In the genomic region with DNA sequence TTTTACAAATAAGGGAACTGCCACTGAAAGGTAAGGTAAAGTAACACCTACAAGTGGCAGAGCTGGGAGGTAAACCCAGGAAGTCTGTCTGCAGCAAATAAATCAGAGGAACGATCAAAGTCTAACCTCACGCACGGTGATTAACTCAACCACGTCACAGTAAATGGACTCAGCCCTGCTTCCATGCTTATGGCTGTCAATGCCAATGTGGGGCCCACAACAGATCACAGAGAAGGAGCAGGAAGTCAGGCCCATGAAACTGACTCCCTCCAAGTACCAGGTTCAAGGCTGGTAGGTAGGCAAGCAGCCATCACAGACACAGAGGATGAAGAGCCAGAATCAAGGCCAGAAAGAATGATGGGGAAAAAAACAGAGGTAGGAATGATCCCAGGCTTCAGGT, we compare ENCODE assay signal across 1 cellular context.
TF ChIP-seq lines count a peak whose summit lies in the region.

No MANE protein-coding gene starts in this region.

TF ChIP-seq in HepG2, 621 proteins besides CTCF, POLR2A, EP300 and RAD21:
- peak; percentile 63 for TF ChIP-seq CREB1 (IDR thresholded peaks at IDR 0.05)
- peak; percentile 69 for TF ChIP-seq CREB1 (CRISPR knock-in tag; IDR thresholded peaks at IDR 0.05)
- no peak for TF ChIP-seq ZNF550 (CRISPR knock-in tag; IDR thresholded peaks at IDR 0.05; ENCODE audit: borderline replicate concordance)
- peak; percentile 39 for TF ChIP-seq ELF3 (CRISPR knock-in tag; IDR thresholded peaks at IDR 0.05)
- no peak for TF ChIP-seq MYPOP (CRISPR knock-in tag; IDR thresholded peaks at IDR 0.05)
- TF ChIP-seq MTERF4 (CRISPR knock-in tag; IDR thresholded peaks at IDR 0.05): peak; percentile 35; the same call in 1 of the 2 replicates
- TF ChIP-seq ZNF746 (CRISPR knock-in tag; IDR thresholded peaks at IDR 0.05): no peak
- peak; percentile 36; the same call in 1 of the 2 replicates for TF ChIP-seq SALL1 (CRISPR knock-in tag; IDR thresholded peaks at IDR 0.05)
- no peak for TF ChIP-seq HBP1 (CRISPR knock-in tag; IDR thresholded peaks at IDR 0.05; ENCODE audit: low read depth)
- no peak for TF ChIP-seq SMARCC2 (IDR thresholded peaks at IDR 0.05)
- TF ChIP-seq CENPT (CRISPR knock-in tag; IDR thresholded peaks at IDR 0.05; ENCODE audit: low read depth): no peak
- no peak for TF ChIP-seq AGO2 (optimal IDR thresholded peaks at IDR 0.05; ENCODE audit: low read depth, low read length)
- peak; percentile 57; the same call in 1 of the 2 replicates for TF ChIP-seq SAP130 (CRISPR knock-in tag; IDR thresholded peaks at IDR 0.05; ENCODE audit: low read depth)
- TF ChIP-seq CREM (IDR thresholded peaks at IDR 0.05): peak; percentile 35; the same call in 1 of the 2 replicates
- TF ChIP-seq CREM (CRISPR knock-in tag; IDR thresholded peaks at IDR 0.05): no peak
- TF ChIP-seq, protein P1, sequence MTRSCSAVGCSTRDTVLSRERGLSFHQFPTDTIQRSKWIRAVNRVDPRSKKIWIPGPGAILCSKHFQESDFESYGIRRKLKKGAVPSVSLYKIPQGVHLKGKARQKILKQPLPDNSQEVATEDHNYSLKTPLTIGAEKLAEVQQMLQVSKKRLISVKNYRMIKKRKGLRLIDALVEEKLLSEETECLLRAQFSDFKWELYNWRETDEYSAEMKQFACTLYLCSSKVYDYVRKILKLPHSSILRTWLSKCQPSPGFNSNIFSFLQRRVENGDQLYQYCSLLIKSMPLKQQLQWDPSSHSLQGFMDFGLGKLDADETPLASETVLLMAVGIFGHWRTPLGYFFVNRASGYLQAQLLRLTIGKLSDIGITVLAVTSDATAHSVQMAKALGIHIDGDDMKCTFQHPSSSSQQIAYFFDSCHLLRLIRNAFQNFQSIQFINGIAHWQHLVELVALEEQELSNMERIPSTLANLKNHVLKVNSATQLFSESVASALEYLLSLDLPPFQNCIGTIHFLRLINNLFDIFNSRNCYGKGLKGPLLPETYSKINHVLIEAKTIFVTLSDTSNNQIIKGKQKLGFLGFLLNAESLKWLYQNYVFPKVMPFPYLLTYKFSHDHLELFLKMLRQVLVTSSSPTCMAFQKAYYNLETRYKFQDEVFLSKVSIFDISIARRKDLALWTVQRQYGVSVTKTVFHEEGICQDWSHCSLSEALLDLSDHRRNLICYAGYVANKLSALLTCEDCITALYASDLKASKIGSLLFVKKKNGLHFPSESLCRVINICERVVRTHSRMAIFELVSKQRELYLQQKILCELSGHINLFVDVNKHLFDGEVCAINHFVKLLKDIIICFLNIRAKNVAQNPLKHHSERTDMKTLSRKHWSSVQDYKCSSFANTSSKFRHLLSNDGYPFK (CRISPR knock-in tag; IDR thresholded peaks at IDR 0.05; ENCODE audit: borderline replicate concordance): peak; percentile 80; the same call in 1 of the 2 replicates
- no peak for TF ChIP-seq ZNF431 (CRISPR knock-in tag; IDR thresholded peaks at IDR 0.05; ENCODE audit: borderline replicate concordance, low read depth)
- TF ChIP-seq HOXA3 (CRISPR knock-in tag; IDR thresholded peaks at IDR 0.05): peak; percentile 15; the same call in 1 of the 2 replicates
- TF ChIP-seq HMGA1 (CRISPR knock-in tag; conservative IDR thresholded peaks at IDR 0.05): no peak
- no peak for TF ChIP-seq RCOR2 (CRISPR knock-in tag; IDR thresholded peaks at IDR 0.05)
- TF ChIP-seq DRAP1 (CRISPR knock-in tag; IDR thresholded peaks at IDR 0.05): 0 out of 2 replicates have a peak, but pooled peaks have one; percentile 12
- no peak for TF ChIP-seq FOXO1 (CRISPR knock-in tag; IDR thresholded peaks at IDR 0.05)
- TF ChIP-seq SKI (IDR thresholded peaks at IDR 0.05; ENCODE audit: partially characterized antibody): no peak
- peak; percentile 34; the same call in 1 of the 2 replicates for TF ChIP-seq ZFX (CRISPR knock-in tag; IDR thresholded peaks at IDR 0.05; ENCODE audit: low read depth)
- peak; percentile 35; the same call in 1 of the 2 replicates for TF ChIP-seq ARID3A (IDR thresholded peaks at IDR 0.05; ENCODE audit: low read depth, low read length)
- peak; percentile 27 for TF ChIP-seq YY1 (IDR thresholded peaks at IDR 0.05; ENCODE audit: insufficient read depth, insufficient replicate concordance, low read depth, low read length)
